ENCODE assay signal across 1 cellular context in the genomic region with DNA sequence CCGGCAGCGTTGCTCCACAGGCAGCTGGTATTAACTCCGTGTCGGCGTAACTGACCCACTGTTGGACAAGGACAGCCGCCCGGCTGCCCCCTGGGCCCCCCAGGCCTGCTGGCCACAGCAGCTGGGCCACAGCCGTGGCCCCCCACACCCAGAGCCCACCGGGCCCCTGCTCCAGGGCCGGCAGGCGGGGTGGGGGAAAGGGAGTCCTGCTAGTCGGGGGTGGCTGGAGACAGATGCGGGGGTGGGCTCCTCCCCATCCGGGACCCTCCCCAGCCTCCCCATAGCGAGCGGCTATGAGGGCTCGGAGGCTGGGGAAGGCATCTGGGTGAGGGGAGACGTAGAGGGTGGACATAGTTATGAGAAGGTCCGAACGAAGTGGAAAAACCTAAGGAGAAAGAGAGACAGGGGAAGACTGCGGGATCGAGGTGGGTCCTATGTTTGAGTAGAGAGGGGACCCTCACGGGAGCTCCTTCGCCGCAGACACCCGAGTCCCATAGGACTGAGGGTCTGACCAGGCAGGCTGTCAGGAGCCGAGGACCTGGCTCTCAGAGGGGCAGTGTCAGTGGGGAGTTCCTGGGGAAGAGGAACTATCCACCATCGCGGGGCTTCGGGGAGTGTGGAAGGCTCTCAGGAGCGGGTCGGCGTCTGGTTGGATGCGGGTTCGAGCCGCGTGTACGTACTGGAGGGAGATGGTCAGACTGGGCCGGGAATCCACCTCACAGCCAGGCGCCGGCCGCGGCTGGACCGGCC.
TF ChIP-seq lines count a peak whose summit lies in the region.

No MANE protein-coding gene starts in this region.

TF ChIP-seq in HepG2, 621 proteins besides CTCF, POLR2A, EP300 and RAD21 (continued from another document and continues in another):
- TF ChIP-seq, protein P1, sequence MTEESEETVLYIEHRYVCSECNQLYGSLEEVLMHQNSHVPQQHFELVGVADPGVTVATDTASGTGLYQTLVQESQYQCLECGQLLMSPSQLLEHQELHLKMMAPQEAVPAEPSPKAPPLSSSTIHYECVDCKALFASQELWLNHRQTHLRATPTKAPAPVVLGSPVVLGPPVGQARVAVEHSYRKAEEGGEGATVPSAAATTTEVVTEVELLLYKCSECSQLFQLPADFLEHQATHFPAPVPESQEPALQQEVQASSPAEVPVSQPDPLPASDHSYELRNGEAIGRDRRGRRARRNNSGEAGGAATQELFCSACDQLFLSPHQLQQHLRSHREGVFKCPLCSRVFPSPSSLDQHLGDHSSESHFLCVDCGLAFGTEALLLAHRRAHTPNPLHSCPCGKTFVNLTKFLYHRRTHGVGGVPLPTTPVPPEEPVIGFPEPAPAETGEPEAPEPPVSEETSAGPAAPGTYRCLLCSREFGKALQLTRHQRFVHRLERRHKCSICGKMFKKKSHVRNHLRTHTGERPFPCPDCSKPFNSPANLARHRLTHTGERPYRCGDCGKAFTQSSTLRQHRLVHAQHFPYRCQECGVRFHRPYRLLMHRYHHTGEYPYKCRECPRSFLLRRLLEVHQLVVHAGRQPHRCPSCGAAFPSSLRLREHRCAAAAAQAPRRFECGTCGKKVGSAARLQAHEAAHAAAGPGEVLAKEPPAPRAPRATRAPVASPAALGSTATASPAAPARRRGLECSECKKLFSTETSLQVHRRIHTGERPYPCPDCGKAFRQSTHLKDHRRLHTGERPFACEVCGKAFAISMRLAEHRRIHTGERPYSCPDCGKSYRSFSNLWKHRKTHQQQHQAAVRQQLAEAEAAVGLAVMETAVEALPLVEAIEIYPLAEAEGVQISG (CRISPR knock-in tag; IDR thresholded peaks at IDR 0.05): no peak
- TF ChIP-seq HES4 (CRISPR knock-in tag; IDR thresholded peaks at IDR 0.05; ENCODE audit: borderline replicate concordance) (no peak), SETDB1 (CRISPR knock-in tag; IDR thresholded peaks at IDR 0.05; ENCODE audit: borderline replicate concordance) (0 out of 2 replicates have a peak, but pooled peaks have one; percentile 8), ZNF709 (CRISPR knock-in tag; IDR thresholded peaks at IDR 0.05) (peak; percentile 30; the same call in 1 of the 2 replicates), ZNF543 (CRISPR knock-in tag; IDR thresholded peaks at IDR 0.05) (peak; percentile 49; the same call in 1 of the 2 replicates), ZFX (CRISPR knock-in tag; IDR thresholded peaks at IDR 0.05; ENCODE audit: low read depth) (0 out of 2 replicates have a peak, but pooled peaks have one; percentile 32), HOXA9 (CRISPR knock-in tag; IDR thresholded peaks at IDR 0.05; ENCODE audit: borderline replicate concordance) (0 out of 2 replicates have a peak, but pooled peaks have one; percentile 14), ZNF432 (CRISPR knock-in tag; IDR thresholded peaks at IDR 0.05; ENCODE audit: borderline replicate concordance) (no peak), BORCS8-MEF2B (CRISPR knock-in tag; IDR thresholded peaks at IDR 0.05) (0 out of 2 replicates have a peak, but pooled peaks have one; percentile 9), MED1 (CRISPR knock-in tag; IDR thresholded peaks at IDR 0.05) (no peak), ZNF430 (CRISPR knock-in tag; IDR thresholded peaks at IDR 0.05) (no peak), CEBPG (CRISPR knock-in tag; IDR thresholded peaks at IDR 0.05) (no peak), ZNF563 (CRISPR knock-in tag; IDR thresholded peaks at IDR 0.05) (0 out of 2 replicates have a peak, but pooled peaks have one; percentile 31), PITX1 (CRISPR knock-in tag; IDR thresholded peaks at IDR 0.05) (peak; percentile 52; the same call in 1 of the 2 replicates), ZSCAN9 (CRISPR knock-in tag; IDR thresholded peaks at IDR 0.05; ENCODE audit: borderline replicate concordance) (peak; percentile 50; the same call in 1 of the 2 replicates), CEBPB (IDR thresholded peaks at IDR 0.05; ENCODE audit: borderline replicate concordance, low read depth, low read length) (no peak), ZNF501 (CRISPR knock-in tag; IDR thresholded peaks at IDR 0.05) (peak; percentile 66), KAT7 (CRISPR knock-in tag; IDR thresholded peaks at IDR 0.05; ENCODE audit: borderline replicate concordance) (peak; percentile 22; the same call in 1 of the 2 replicates), RORA (CRISPR knock-in tag; IDR thresholded peaks at IDR 0.05) (no peak), ZNF891 (CRISPR knock-in tag; IDR thresholded peaks at IDR 0.05) (peak; percentile 53; the same call in 1 of the 2 replicates), FOXJ3 (CRISPR knock-in tag; IDR thresholded peaks at IDR 0.05; ENCODE audit: borderline replicate concordance) (no peak), TP53 (CRISPR knock-in tag; conservative IDR thresholded peaks at IDR 0.05) (no peak), RFX1 (IDR thresholded peaks at IDR 0.05) (no peak)
- TF ChIP-seq, protein P2, sequence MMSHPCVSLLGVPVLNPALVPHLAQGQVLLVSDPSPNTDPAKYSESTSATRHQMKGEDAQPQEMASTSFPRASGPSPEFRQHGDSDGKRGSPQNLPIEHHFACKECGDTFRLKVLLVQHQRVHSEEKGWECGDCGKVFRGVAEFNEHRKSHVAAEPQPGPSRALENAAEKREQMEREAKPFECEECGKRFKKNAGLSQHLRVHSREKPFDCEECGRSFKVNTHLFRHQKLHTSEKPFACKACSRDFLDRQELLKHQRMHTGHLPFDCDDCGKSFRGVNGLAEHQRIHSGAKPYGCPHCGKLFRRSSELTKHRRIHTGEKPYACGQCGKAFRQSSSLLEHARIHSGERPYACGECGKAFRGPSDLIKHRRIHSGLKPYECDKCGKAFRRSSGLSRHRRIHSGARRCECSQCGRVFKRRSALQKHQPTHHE (CRISPR knock-in tag; IDR thresholded peaks at IDR 0.05; ENCODE audit: borderline replicate concordance): 0 out of 2 replicates have a peak, but pooled peaks have one; percentile 10
- TF ChIP-seq, protein P3, sequence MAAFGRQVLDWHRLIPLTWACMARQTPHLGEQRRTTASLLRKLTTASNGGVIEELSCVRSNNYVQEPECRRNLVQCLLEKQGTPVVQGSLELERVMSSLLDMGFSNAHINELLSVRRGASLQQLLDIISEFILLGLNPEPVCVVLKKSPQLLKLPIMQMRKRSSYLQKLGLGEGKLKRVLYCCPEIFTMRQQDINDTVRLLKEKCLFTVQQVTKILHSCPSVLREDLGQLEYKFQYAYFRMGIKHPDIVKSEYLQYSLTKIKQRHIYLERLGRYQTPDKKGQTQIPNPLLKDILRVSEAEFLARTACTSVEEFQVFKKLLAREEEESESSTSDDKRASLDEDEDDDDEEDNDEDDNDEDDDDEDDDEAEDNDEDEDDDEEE (CRISPR knock-in tag; IDR thresholded peaks at IDR 0.05): 0 out of 2 replicates have a peak, but pooled peaks have one; percentile 14
- TF ChIP-seq, protein P4, sequence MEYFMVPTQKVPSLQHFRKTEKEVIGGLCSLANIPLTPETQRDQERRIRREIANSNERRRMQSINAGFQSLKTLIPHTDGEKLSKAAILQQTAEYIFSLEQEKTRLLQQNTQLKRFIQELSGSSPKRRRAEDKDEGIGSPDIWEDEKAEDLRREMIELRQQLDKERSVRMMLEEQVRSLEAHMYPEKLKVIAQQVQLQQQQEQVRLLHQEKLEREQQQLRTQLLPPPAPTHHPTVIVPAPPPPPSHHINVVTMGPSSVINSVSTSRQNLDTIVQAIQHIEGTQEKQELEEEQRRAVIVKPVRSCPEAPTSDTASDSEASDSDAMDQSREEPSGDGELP (IDR thresholded peaks at IDR 0.05; ENCODE audit: borderline replicate concordance, low read depth): 0 out of 2 replicates have a peak, but pooled peaks have one; percentile 29
- TF ChIP-seq, protein P5, sequence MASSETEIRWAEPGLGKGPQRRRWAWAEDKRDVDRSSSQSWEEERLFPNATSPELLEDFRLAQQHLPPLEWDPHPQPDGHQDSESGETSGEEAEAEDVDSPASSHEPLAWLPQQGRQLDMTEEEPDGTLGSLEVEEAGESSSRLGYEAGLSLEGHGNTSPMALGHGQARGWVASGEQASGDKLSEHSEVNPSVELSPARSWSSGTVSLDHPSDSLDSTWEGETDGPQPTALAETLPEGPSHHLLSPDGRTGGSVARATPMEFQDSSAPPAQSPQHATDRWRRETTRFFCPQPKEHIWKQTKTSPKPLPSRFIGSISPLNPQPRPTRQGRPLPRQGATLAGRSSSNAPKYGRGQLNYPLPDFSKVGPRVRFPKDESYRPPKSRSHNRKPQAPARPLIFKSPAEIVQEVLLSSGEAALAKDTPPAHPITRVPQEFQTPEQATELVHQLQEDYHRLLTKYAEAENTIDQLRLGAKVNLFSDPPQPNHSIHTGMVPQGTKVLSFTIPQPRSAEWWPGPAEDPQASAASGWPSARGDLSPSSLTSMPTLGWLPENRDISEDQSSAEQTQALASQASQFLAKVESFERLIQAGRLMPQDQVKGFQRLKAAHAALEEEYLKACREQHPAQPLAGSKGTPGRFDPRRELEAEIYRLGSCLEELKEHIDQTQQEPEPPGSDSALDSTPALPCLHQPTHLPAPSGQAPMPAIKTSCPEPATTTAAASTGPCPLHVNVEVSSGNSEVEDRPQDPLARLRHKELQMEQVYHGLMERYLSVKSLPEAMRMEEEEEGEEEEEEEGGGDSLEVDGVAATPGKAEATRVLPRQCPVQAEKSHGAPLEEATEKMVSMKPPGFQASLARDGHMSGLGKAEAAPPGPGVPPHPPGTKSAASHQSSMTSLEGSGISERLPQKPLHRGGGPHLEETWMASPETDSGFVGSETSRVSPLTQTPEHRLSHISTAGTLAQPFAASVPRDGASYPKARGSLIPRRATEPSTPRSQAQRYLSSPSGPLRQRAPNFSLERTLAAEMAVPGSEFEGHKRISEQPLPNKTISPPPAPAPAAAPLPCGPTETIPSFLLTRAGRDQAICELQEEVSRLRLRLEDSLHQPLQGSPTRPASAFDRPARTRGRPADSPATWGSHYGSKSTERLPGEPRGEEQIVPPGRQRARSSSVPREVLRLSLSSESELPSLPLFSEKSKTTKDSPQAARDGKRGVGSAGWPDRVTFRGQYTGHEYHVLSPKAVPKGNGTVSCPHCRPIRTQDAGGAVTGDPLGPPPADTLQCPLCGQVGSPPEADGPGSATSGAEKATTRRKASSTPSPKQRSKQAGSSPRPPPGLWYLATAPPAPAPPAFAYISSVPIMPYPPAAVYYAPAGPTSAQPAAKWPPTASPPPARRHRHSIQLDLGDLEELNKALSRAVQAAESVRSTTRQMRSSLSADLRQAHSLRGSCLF (CRISPR knock-in tag; IDR thresholded peaks at IDR 0.05; ENCODE audit: borderline replicate concordance): peak; percentile 71; the same call in 1 of the 2 replicates
- TF ChIP-seq, protein P6, sequence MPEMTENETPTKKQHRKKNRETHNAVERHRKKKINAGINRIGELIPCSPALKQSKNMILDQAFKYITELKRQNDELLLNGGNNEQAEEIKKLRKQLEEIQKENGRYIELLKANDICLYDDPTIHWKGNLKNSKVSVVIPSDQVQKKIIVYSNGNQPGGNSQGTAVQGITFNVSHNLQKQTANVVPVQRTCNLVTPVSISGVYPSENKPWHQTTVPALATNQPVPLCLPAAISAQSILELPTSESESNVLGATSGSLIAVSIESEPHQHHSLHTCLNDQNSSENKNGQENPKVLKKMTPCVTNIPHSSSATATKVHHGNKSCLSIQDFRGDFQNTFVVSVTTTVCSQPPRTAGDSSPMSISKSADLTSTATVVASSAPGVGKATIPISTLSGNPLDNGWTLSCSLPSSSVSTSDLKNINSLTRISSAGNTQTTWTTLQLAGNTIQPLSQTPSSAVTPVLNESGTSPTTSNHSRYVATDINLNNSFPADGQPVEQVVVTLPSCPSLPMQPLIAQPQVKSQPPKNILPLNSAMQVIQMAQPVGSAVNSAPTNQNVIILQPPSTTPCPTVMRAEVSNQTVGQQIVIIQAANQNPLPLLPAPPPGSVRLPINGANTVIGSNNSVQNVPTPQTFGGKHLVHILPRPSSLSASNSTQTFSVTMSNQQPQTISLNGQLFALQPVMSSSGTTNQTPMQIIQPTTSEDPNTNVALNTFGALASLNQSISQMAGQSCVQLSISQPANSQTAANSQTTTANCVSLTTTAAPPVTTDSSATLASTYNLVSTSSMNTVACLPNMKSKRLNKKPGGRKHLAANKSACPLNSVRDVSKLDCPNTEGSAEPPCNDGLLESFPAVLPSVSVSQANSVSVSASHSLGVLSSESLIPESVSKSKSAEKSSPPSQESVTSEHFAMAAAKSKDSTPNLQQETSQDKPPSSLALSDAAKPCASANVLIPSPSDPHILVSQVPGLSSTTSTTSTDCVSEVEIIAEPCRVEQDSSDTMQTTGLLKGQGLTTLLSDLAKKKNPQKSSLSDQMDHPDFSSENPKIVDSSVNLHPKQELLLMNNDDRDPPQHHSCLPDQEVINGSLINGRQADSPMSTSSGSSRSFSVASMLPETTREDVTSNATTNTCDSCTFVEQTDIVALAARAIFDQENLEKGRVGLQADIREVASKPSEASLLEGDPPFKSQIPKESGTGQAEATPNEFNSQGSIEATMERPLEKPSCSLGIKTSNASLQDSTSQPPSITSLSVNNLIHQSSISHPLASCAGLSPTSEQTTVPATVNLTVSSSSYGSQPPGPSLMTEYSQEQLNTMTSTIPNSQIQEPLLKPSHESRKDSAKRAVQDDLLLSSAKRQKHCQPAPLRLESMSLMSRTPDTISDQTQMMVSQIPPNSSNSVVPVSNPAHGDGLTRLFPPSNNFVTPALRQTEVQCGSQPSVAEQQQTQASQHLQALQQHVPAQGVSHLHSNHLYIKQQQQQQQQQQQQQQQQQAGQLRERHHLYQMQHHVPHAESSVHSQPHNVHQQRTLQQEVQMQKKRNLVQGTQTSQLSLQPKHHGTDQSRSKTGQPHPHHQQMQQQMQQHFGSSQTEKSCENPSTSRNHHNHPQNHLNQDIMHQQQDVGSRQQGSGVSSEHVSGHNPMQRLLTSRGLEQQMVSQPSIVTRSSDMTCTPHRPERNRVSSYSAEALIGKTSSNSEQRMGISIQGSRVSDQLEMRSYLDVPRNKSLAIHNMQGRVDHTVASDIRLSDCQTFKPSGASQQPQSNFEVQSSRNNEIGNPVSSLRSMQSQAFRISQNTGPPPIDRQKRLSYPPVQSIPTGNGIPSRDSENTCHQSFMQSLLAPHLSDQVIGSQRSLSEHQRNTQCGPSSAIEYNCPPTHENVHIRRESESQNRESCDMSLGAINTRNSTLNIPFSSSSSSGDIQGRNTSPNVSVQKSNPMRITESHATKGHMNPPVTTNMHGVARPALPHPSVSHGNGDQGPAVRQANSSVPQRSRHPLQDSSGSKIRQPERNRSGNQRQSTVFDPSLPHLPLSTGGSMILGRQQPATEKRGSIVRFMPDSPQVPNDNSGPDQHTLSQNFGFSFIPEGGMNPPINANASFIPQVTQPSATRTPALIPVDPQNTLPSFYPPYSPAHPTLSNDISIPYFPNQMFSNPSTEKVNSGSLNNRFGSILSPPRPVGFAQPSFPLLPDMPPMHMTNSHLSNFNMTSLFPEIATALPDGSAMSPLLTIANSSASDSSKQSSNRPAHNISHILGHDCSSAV (CRISPR knock-in tag; IDR thresholded peaks at IDR 0.05; ENCODE audit: borderline replicate concordance): 0 out of 2 replicates have a peak, but pooled peaks have one; percentile 13
